ENCODE assay signal across 1 cellular context in genomic region chr10:103350522-103351260, GRCh38.
TF ChIP-seq lines count a peak whose summit lies in the region.

Gene PCGF6 (minus strand): TSS chr10:103351140. CDS start chr10:103351066, 74 bp downstream.

TF ChIP-seq in HepG2, 621 proteins besides CTCF, POLR2A, EP300 and RAD21 (continued from another document and continues in another):
- TF ChIP-seq ZHX2 (IDR thresholded peaks at IDR 0.05; ENCODE audit: low read depth) = no peak; the same call in 1 of the 2 replicates
- TF ChIP-seq ZHX2 (CRISPR knock-in tag; IDR thresholded peaks at IDR 0.05; ENCODE audit: borderline replicate concordance) = no peak
- TF ChIP-seq, protein P1, sequence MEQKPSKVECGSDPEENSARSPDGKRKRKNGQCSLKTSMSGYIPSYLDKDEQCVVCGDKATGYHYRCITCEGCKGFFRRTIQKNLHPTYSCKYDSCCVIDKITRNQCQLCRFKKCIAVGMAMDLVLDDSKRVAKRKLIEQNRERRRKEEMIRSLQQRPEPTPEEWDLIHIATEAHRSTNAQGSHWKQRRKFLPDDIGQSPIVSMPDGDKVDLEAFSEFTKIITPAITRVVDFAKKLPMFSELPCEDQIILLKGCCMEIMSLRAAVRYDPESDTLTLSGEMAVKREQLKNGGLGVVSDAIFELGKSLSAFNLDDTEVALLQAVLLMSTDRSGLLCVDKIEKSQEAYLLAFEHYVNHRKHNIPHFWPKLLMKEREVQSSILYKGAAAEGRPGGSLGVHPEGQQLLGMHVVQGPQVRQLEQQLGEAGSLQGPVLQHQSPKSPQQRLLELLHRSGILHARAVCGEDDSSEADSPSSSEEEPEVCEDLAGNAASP (CRISPR knock-in tag; IDR thresholded peaks at IDR 0.05; ENCODE audit: borderline replicate concordance) = 0 out of 2 replicates have a peak, but pooled peaks have one; percentile 17
- no peak for TF ChIP-seq MTA1 (CRISPR knock-in tag; IDR thresholded peaks at IDR 0.05; ENCODE audit: borderline replicate concordance)
- TF ChIP-seq, protein P2, sequence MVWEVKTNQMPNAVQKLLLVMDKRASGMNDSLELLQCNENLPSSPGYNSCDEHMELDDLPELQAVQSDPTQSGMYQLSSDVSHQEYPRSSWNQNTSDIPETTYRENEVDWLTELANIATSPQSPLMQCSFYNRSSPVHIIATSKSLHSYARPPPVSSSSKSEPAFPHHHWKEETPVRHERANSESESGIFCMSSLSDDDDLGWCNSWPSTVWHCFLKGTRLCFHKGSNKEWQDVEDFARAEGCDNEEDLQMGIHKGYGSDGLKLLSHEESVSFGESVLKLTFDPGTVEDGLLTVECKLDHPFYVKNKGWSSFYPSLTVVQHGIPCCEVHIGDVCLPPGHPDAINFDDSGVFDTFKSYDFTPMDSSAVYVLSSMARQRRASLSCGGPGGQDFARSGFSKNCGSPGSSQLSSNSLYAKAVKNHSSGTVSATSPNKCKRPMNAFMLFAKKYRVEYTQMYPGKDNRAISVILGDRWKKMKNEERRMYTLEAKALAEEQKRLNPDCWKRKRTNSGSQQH (CRISPR knock-in tag; IDR thresholded peaks at IDR 0.05; ENCODE audit: low read depth) = peak; percentile 66; the same call in 1 of the 2 replicates
- TF ChIP-seq ZNF878 (CRISPR knock-in tag; IDR thresholded peaks at IDR 0.05) = no peak
- TF ChIP-seq KAT7 (CRISPR knock-in tag; IDR thresholded peaks at IDR 0.05; ENCODE audit: borderline replicate concordance) = peak; percentile 83
- peak; percentile 68 for TF ChIP-seq ZNF781 (CRISPR knock-in tag; IDR thresholded peaks at IDR 0.05; ENCODE audit: borderline replicate concordance, not compliant biosample characterization)
- no peak for TF ChIP-seq ZNF136 (CRISPR knock-in tag; IDR thresholded peaks at IDR 0.05; ENCODE audit: low read depth)
- 0 out of 2 replicates have a peak, but pooled peaks have one; percentile 56 for TF ChIP-seq ZFP41 (CRISPR knock-in tag; IDR thresholded peaks at IDR 0.05; ENCODE audit: borderline replicate concordance)
- no peak for TF ChIP-seq SIX1 (CRISPR knock-in tag; IDR thresholded peaks at IDR 0.05; ENCODE audit: borderline replicate concordance)
- 0 out of 2 replicates have a peak, but pooled peaks have one; percentile 32 for TF ChIP-seq ZNF234 (CRISPR knock-in tag; conservative IDR thresholded peaks at IDR 0.05)
- peak; percentile 86; the same call in 1 of the 2 replicates for TF ChIP-seq ZNF138 (CRISPR knock-in tag; IDR thresholded peaks at IDR 0.05; ENCODE audit: low read depth)
- no peak for TF ChIP-seq ZFP36 (IDR thresholded peaks at IDR 0.05; ENCODE audit: borderline replicate concordance, low read depth, low read length, partially characterized antibody)
- TF ChIP-seq ZXDC (CRISPR knock-in tag; IDR thresholded peaks at IDR 0.05) = 0 out of 2 replicates have a peak, but pooled peaks have one; percentile 26
- TF ChIP-seq, protein P3, sequence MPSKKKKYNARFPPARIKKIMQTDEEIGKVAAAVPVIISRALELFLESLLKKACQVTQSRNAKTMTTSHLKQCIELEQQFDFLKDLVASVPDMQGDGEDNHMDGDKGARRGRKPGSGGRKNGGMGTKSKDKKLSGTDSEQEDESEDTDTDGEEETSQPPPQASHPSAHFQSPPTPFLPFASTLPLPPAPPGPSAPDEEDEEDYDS (CRISPR knock-in tag; IDR thresholded peaks at IDR 0.05) = 0 out of 2 replicates have a peak, but pooled peaks have one; percentile 42
- no peak; the same call in 1 of the 2 replicates for TF ChIP-seq ZNF275 (CRISPR knock-in tag; IDR thresholded peaks at IDR 0.05; ENCODE audit: borderline replicate concordance)
- no peak for TF ChIP-seq ZNF503 (CRISPR knock-in tag; IDR thresholded peaks at IDR 0.05)
- no peak; the same call in 1 of the 2 replicates for TF ChIP-seq GZF1 (CRISPR knock-in tag; IDR thresholded peaks at IDR 0.05)
- 0 out of 2 replicates have a peak, but pooled peaks have one; percentile 14 for TF ChIP-seq MTF1 (CRISPR knock-in tag; IDR thresholded peaks at IDR 0.05)
- TF ChIP-seq ZNF619 (CRISPR knock-in tag; IDR thresholded peaks at IDR 0.05) = 0 out of 2 replicates have a peak, but pooled peaks have one; percentile 20
- no peak for TF ChIP-seq U2AF2 (IDR thresholded peaks at IDR 0.05; ENCODE audit: low read depth, low read length)
- TF ChIP-seq JUND (CRISPR knock-in tag; IDR thresholded peaks at IDR 0.05) = no peak
- peak; percentile 75 for TF ChIP-seq YY1 (IDR thresholded peaks at IDR 0.05; ENCODE audit: insufficient read depth, insufficient replicate concordance, low read depth, low read length)
- peak; percentile 59; the same call in 1 of the 2 replicates for TF ChIP-seq CBX5 (CRISPR knock-in tag; IDR thresholded peaks at IDR 0.05; ENCODE audit: borderline replicate concordance)
- TF ChIP-seq CHD4 (IDR thresholded peaks at IDR 0.05; ENCODE audit: borderline replicate concordance, low read length) = no peak
- TF ChIP-seq, protein P4, sequence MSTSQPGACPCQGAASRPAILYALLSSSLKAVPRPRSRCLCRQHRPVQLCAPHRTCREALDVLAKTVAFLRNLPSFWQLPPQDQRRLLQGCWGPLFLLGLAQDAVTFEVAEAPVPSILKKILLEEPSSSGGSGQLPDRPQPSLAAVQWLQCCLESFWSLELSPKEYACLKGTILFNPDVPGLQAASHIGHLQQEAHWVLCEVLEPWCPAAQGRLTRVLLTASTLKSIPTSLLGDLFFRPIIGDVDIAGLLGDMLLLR (CRISPR knock-in tag; IDR thresholded peaks at IDR 0.05) = peak; percentile 84; the same call in 1 of the 2 replicates
- no peak for TF ChIP-seq ZNF33A (CRISPR knock-in tag; IDR thresholded peaks at IDR 0.05; ENCODE audit: borderline replicate concordance)
- TF ChIP-seq ZNF563 (CRISPR knock-in tag; IDR thresholded peaks at IDR 0.05) = peak; percentile 75
